In genomic region chr5:143826909-143827514, GRCh38 we compare ENCODE assay signal across 10 cellular contexts. TPM values are rescaled to one million over a fixed set of nuclear protein-coding genes. Genes with fewer than 3 reads are reported as not detected.
DNase-seq lines count a peak whose midpoint lies in the region; ATAC-seq, FAIRE-seq and TF ChIP-seq lines count a peak whose summit lies in the region.
"Had no signal": no experiment of that assay in that cellular context is flagged by ENCODE, and none has a peak within 500 bp of the region (broad histone marks: within the 10 kb centered on the region; RNA-seq: fewer than 3 reads in every experiment).

No MANE protein-coding gene starts in this region.

- H3K36me3 Mint-ChIP-seq in activated CD4-positive, alpha-beta memory T cell treated with anti-CD3 and anti-CD28 coated beads, Interleukin-2, amount 10 ng/mL, durations not matched to agents 7 days and 5 days (ENCODE audit: low read depth), result no peaks in the 10 kb centered on the region
- H3K36me3 Mint-ChIP-seq in naive thymus-derived CD8-positive, alpha-beta T cell, result no peaks in the 10 kb centered on the region

- H3K27me3 ChIP-seq in HepG2 (ENCODE audit: control insufficient read depth in 1 of 2, insufficient read depth in 2 of 2, low read length in 2 of 2), result no peaks in the 10 kb centered on the region; a peak in 1 of 5 replicates

- no peak for TF ChIP-seq RAD21 in HepG2 (CRISPR knock-in tag; IDR thresholded peaks at IDR 0.05)

- H3K27ac Mint-ChIP-seq in activated CD4-positive, alpha-beta memory T cell treated with anti-CD3 and anti-CD28 coated beads, Interleukin-2, amount 10 ng/mL, durations not matched to agents 7 days and 5 days, result no peak overlapping the region
- H3K27ac Mint-ChIP-seq in naive thymus-derived CD8-positive, alpha-beta T cell, result no peak overlapping the region

- no peaks in the 10 kb centered on the region for H3K9me3 ChIP-seq in HepG2 (ENCODE audit: low read length)

- no peaks in the 10 kb centered on the region for H3K36me3 ChIP-seq in HepG2 (replicated peaks in 1 of 2; ENCODE audit: control insufficient read depth in 1 of 2, insufficient read depth in 2 of 2, low read length in 2 of 2)

- no peak overlapping the region for H3K4me3 Mint-ChIP-seq in activated CD4-positive, alpha-beta memory T cell treated with anti-CD3 and anti-CD28 coated beads, Interleukin-2, amount 10 ng/mL, durations not matched to agents 7 days and 5 days
- no peak overlapping the region for H3K4me3 Mint-ChIP-seq in naive thymus-derived CD8-positive, alpha-beta T cell
- H3K4me3 Mint-ChIP-seq: central memory CD8-positive, alpha-beta T cell had no signal

- no peak overlapping the region for H3K4me2 ChIP-seq in HepG2 (ENCODE audit: low read depth, low read length)

- intact Hi-C loops in HepG2 (cut with micrococcal nuclease; ENCODE audit: unreplicated experiment), result loop anchor here (5.0 to 10.0 kb wide), 3 partner anchors 232 to 815 kb away; no protein-coding TSS in a partner anchor
- intact Hi-C loops in cardiac septum (cut with DNase I), result loop anchor here (5.0 to 10.0 kb wide), 4 partner anchors 322 to 905 kb away; no protein-coding TSS in a partner anchor

- TF ChIP-seq EP300 in HepG2 (IDR thresholded peaks at IDR 0.05; ENCODE audit: low read depth in 2 of 2, low read length in 2 of 2), result no peak
- no peak for TF ChIP-seq EP300 in HepG2 (CRISPR knock-in tag; IDR thresholded peaks at IDR 0.05; ENCODE audit: borderline replicate concordance)

- no peaks in the 10 kb centered on the region for H4K20me1 ChIP-seq in HepG2 (ENCODE audit: insufficient read depth, low read length)

- H3K4me1 ChIP-seq in HepG2 (ENCODE audit: insufficient read depth, low read length), result peaks cover 14% of the 10 kb centered on the region; the same call in 1 of the 2 replicates

- H3K4me3 ChIP-seq in HepG2 (replicated peaks in 1 of 3; ENCODE audit: insufficient read depth in 1 of 3, low read depth in 2 of 3, low read length in 3 of 3), result no peak overlapping the region

- H3K27ac ChIP-seq in HepG2 (ENCODE audit: extremely low read length, insufficient read depth, low read length), result no peak overlapping the region

- no peaks in the 10 kb centered on the region for H3K79me2 ChIP-seq in HepG2 (ENCODE audit: insufficient read depth, low read length)

- ATAC-seq in GM18499 (IDR thresholded peaks at IDR 0.05; ENCODE audit: insufficient read depth, unreplicated experiment) (peak; percentile 95), GM21447 (IDR thresholded peaks at IDR 0.05; ENCODE audit: unreplicated experiment) (peak; percentile 89), HG03571 (IDR thresholded peaks at IDR 0.05; ENCODE audit: unreplicated experiment) (peak; percentile 79), HepG2 (no peak), left lobe of liver (no peak)
- ATAC-seq in naive thymus-derived CD8-positive, alpha-beta T cell, result no peak

- CTCF ChIA-PET in activated CD4-positive, alpha-beta memory T cell treated with anti-CD3 and anti-CD28 coated beads, Interleukin-2, amount 10 ng/mL, durations not matched to agents 7 days and 5 days (lab: Charles Lee), result interaction anchor here (0.5 to 5.9 kb wide), 7 partner anchors 315 to 947 kb away, joined by 3 to 30 read pairs (median 5); no protein-coding TSS in a partner anchor
- CTCF ChIA-PET in HepG2 (lab: Yijun Ruan, JAX; ENCODE audit: low intra/inter-chr PET ratio, low total read pairs), result no interaction called here

- TF ChIP-seq POLR2A in HepG2 (IDR thresholded peaks at IDR 0.05; ENCODE audit: insufficient read depth in 1 of 2, low read depth in 2 of 2, low read length in 2 of 2), result no peak

- 2% methylated on average over 3 of the region's 3 CpGs for WGBS in HepG2 (ENCODE audit: low lambda C conversion rate)

- FAIRE-seq in HepG2 (lab: Jason Lieb, UNC), result no peak

- peaks cover 20% of the 10 kb centered on the region for H3K4me1 Mint-ChIP-seq in activated CD4-positive, alpha-beta memory T cell treated with anti-CD3 and anti-CD28 coated beads, Interleukin-2, amount 10 ng/mL, durations not matched to agents 7 days and 5 days
- peaks cover 3 to 13% (median 9%) of the 10 kb centered on the region in 4 donors for H3K4me1 Mint-ChIP-seq in naive thymus-derived CD8-positive, alpha-beta T cell

- BruUV-seq in HepG2 (replicated peaks; lab: Mats Ljungman, UMichigan), result no TSS peak

- H2AFZ ChIP-seq in HepG2 (ENCODE audit: low read length), result no peak overlapping the region

- in situ Hi-C loops in HepG2 (cut with HindIII; ENCODE audit: extremely low pct_ligation_motif_present, low pct_unique_long_range_greater_than_20kb), result loop anchor here (5.0 to 10.0 kb wide), 2 partner anchors 720 to 802 kb away; no protein-coding TSS in a partner anchor

- peak; percentile 53 for DNase-seq in activated CD4-positive, alpha-beta memory T cell treated with anti-CD3 and anti-CD28 coated beads, Interleukin-2, amount 10 ng/mL, durations not matched to agents 7 days and 5 days
- DNase-seq in HepG2 (ENCODE audit: low spot score), result no peak
- DNase-seq in naive thymus-derived CD8-positive, alpha-beta T cell, result no peak
- DNase-seq in left lobe of liver (ENCODE audit: low spot score), result no peak
- DNase-seq in cardiac septum (ENCODE audit: low spot score), result no peak

- POLR2A ChIA-PET in activated CD4-positive, alpha-beta memory T cell treated with anti-CD3 and anti-CD28 coated beads, Interleukin-2, amount 10 ng/mL, durations not matched to agents 7 days and 5 days (lab: Charles Lee), result interaction anchor here (1.0 to 3.5 kb wide), 4 partner anchors 364 to 824 kb away, joined by 3 to 16 read pairs (median 8); partner anchors contain the start of gene NR3C1
- POLR2A ChIA-PET in HepG2 (lab: Yijun Ruan, JAX), result no interaction called here
- POLR2A ChIA-PET in naive thymus-derived CD8-positive, alpha-beta T cell (lab: Charles Lee), result no interaction called here

- TF ChIP-seq CTCF in HepG2 (CRISPR knock-in tag; IDR thresholded peaks at IDR 0.05), result no peak

- H3K27me3 Mint-ChIP-seq in activated CD4-positive, alpha-beta memory T cell treated with anti-CD3 and anti-CD28 coated beads, Interleukin-2, amount 10 ng/mL, durations not matched to agents 7 days and 5 days, result peaks cover 2% of the 10 kb centered on the region
- H3K27me3 Mint-ChIP-seq in naive thymus-derived CD8-positive, alpha-beta T cell, result no peaks in the 10 kb centered on the region
- H3K27me3 Mint-ChIP-seq: central memory CD8-positive, alpha-beta T cell had no signal

- no peaks in the 10 kb centered on the region for H3K9me3 Mint-ChIP-seq in activated CD4-positive, alpha-beta memory T cell treated with anti-CD3 and anti-CD28 coated beads, Interleukin-2, amount 10 ng/mL, durations not matched to agents 7 days and 5 days
- H3K9me3 Mint-ChIP-seq in naive thymus-derived CD8-positive, alpha-beta T cell, result no peaks in the 10 kb centered on the region
- H3K9me3 Mint-ChIP-seq: central memory CD8-positive, alpha-beta T cell had no signal

- no peak overlapping the region for H3K9ac ChIP-seq in HepG2 (ENCODE audit: insufficient read depth, low read depth, low read length)

TF ChIP-seq in HepG2, 621 proteins besides CTCF, POLR2A, EP300 and RAD21 (continues in another document):
- TF ChIP-seq ZNF34 (CRISPR knock-in tag; IDR thresholded peaks at IDR 0.05; ENCODE audit: borderline replicate concordance) (no peak), HNF4G (IDR thresholded peaks at IDR 0.05; ENCODE audit: borderline replicate concordance, low read depth, low read length) (no peak), HNF4G (CRISPR knock-in tag; IDR thresholded peaks at IDR 0.05; ENCODE audit: borderline replicate concordance, low read depth) (no peak), IRF2 (CRISPR knock-in tag; IDR thresholded peaks at IDR 0.05) (no peak), ZNF296 (CRISPR knock-in tag; conservative IDR thresholded peaks at IDR 0.05) (no peak), NFIB (CRISPR knock-in tag; IDR thresholded peaks at IDR 0.05; ENCODE audit: borderline replicate concordance) (no peak), ZBTB34 (CRISPR knock-in tag; IDR thresholded peaks at IDR 0.05) (no peak)

RNA-seq across cellular contexts. Expression of gene HMHB1, which starts 15.1 kb away (rescaled TPM):
- 1 to 10 TPM in 1 of 2 experiments, not detected in 1; 1.2 TPM for total RNA-seq in activated CD4-positive, alpha-beta memory T cell treated with anti-CD3 and anti-CD28 coated beads, Interleukin-2, amount 10 ng/mL, durations not matched to agents 7 days and 5 days
- total RNA-seq in HepG2 (2016; rRNA removed; fragmentation: Illumina TruSeq; extraction: Trizol) (not detected in 2 replicates), left lobe of liver (not detected), cardiac septum (not detected)
- not detected in 2 replicates for total RNA-seq in HepG2 (2016; cell fraction: cytosol; rRNA removed; fragmentation: Illumina TruSeq; extraction: Trizol; ENCODE audit: low read depth)
- not detected in 2 replicates for total RNA-seq in HepG2 (2016; cell fraction: insoluble cytoplasmic fraction; rRNA removed; fragmentation: Illumina TruSeq; extraction: Trizol)
- total RNA-seq in HepG2 (2016; cell fraction: membrane; rRNA removed; fragmentation: Illumina TruSeq; extraction: Trizol), result not detected in 2 replicates
- not detected in 2 replicates for total RNA-seq in HepG2 (2016; cell fraction: nucleus; rRNA removed; fragmentation: Illumina TruSeq; extraction: Trizol)
- polyA plus RNA-seq in HepG2 (2011; rRNA removed), result not detected in 2 replicates
- not detected in 2 replicates for polyA plus RNA-seq in HepG2 (2011; cell fraction: cytosol; rRNA removed)
- not detected in 2 replicates for polyA plus RNA-seq in HepG2 (2011; cell fraction: nucleus; rRNA removed)
- polyA plus RNA-seq in HepG2 (2012), result not detected in 2 replicates
- polyA plus RNA-seq in HepG2 (2016; cell fraction: cytosol; fragmentation: Illumina TruSeq; extraction: Trizol; ENCODE audit: low read depth), result not detected in 2 replicates
- polyA plus RNA-seq in HepG2 (2016; cell fraction: insoluble cytoplasmic fraction; fragmentation: Illumina TruSeq; extraction: Trizol; ENCODE audit: low read depth), result not detected in 2 replicates
- not detected in 2 replicates for polyA plus RNA-seq in HepG2 (2016; cell fraction: membrane; fragmentation: Illumina TruSeq; extraction: Trizol; ENCODE audit: low read depth)
- not detected in 2 replicates for polyA plus RNA-seq in HepG2 (2016; cell fraction: nucleus; fragmentation: Illumina TruSeq; extraction: Trizol; ENCODE audit: insufficient read depth, low read depth)
- not detected in 2 replicates for polyA minus RNA-seq in HepG2 (2011; rRNA and poly(A)+ RNA removed; ENCODE audit: low replicate concordance)
- polyA minus RNA-seq in HepG2 (2011; cell fraction: cytosol; rRNA and poly(A)+ RNA removed), result not detected in 2 replicates
- polyA minus RNA-seq in HepG2 (2011; cell fraction: nucleus; rRNA and poly(A)+ RNA removed), result not detected in 2 replicates
- total RNA-seq in naive thymus-derived CD8-positive, alpha-beta T cell, result not detected
- not detected for polyA plus RNA-seq in naive thymus-derived CD8-positive, alpha-beta T cell
- total RNA-seq: skeletal muscle tissue had no signal

Comparison
In these comparisons a context has a peak if more than half of its experiments do, and no peak if none do; other contexts are left out.
1. ATAC-seq: peak in GM18499 (single experiment), GM21447 (single experiment) and HG03571 (single experiment); none in HepG2 (single experiment), naive thymus-derived CD8-positive, alpha-beta T cell (0 of 2) and left lobe of liver (single experiment).